ENCODE assay signal across 17 cellular contexts in genomic region chr3:123371426-123371825, GRCh38.
"Had no signal": no experiment of that assay in that cellular context is flagged by ENCODE, and none has a peak within 500 bp of the region (broad histone marks: within the 10 kb centered on the region; RNA-seq: fewer than 3 reads in every experiment).

No MANE protein-coding gene starts in this region.

- H3K9me3 ChIP-seq: gastrocnemius medialis, left lung had no signal

- H3K4me1 ChIP-seq: gastrocnemius medialis had no signal

- H3K4me3 ChIP-seq: gastrocnemius medialis, left lung had no signal

- ATAC-seq: activated T-cell treated with anti-CD3 and anti-CD28 coated beads, Interleukin-2, amount 50 U/mL, for 4 hours; gastrocnemius medialis; left lung; natural killer cell treated with Interleukin-12 subunit alpha and Interleukin-12 subunit beta and Interleukin-15 and Interleukin-18, amount 100 ng/mL, for 72 hours; sciatic nerve; WTC11 had no signal

- H3K36me3 ChIP-seq: gastrocnemius medialis, left lung had no signal

- H3K27me3 ChIP-seq: gastrocnemius medialis, left lung had no signal

- H3K27ac ChIP-seq: epithelial cell of prostate, gastrocnemius medialis, left lung had no signal

- DNase-seq: activated CD4-positive, alpha-beta memory T cell treated with anti-CD3 and anti-CD28 coated beads, Interleukin-2, amount 10 ng/mL, durations not matched to agents 7 days and 5 days; activated CD4-positive, alpha-beta T cell treated with anti-CD3 and anti-CD28 coated beads for 4 hours; activated gamma-delta T cell; activated naive CD8-positive, alpha-beta T cell treated with anti-CD3 and anti-CD28 coated beads for 36 hours; activated T-cell treated with anti-CD3 and anti-CD28 coated beads, Interleukin-2, amount 50 U/mL, for 4 hours; amygdala; cerebellar nuclear complex; effector CD8-positive, alpha-beta T cell; gastrocnemius medialis; mesenchymal stem cell; SHP77 treated with DMSO at 0.1 percent for 48 hours; stimulated activated CD4-positive, alpha-beta T cell treated with anti-CD3 and anti-CD28 coated beads, Interleukin-1b, Interleukin-23, amount 100 ng/mL, for 48 hours had no signal
